In genomic region chr14:50875359-50876090, GRCh38 we compare ENCODE assay signal across 9 cellular contexts. TPM values are rescaled to one million over a fixed set of nuclear protein-coding genes. Genes with fewer than 3 reads are reported as not detected.
DNase-seq lines count a peak whose midpoint lies in the region; ATAC-seq and TF ChIP-seq lines count a peak whose summit lies in the region.
"Had no signal": no experiment of that assay in that cellular context is flagged by ENCODE, and none has a peak within 500 bp of the region (broad histone marks: within the 10 kb centered on the region; RNA-seq: fewer than 3 reads in every experiment).

No MANE protein-coding gene starts in this region.

- DNase-seq in GM19238 (ENCODE audit: insufficient read length, low spot score): peak; percentile 55
- DNase-seq in activated CD4-positive, alpha-beta T cell treated with anti-CD3 and anti-CD28 coated beads, Interleukin-2, amount 50 U/mL, for 1 hour: peak; percentile 45
- peak; percentile 53 to 59 (median 53) for DNase-seq in immature natural killer cell
- DNase-seq in mesenteric fat pad (ENCODE audit: low spot score): no peak
- DNase-seq in NCI-H226: no peak
- no peak for DNase-seq in medulla oblongata (ENCODE audit: extremely low spot score)
- DNase-seq in osteocyte (ENCODE audit: extremely low spot score, unreplicated experiment): no peak

- no peak for TF ChIP-seq CTCF in osteocyte (IDR thresholded peaks at IDR 0.05)

- H3K27ac Mint-ChIP-seq in immature natural killer cell (no peak overlapping the region), osteocyte (ENCODE audit: unreplicated experiment) (no peak overlapping the region)

- no peak overlapping the region for H3K4me3 Mint-ChIP-seq in immature natural killer cell
- H3K4me3 Mint-ChIP-seq in osteocyte (ENCODE audit: unreplicated experiment): no peak overlapping the region

- H3K9me3 Mint-ChIP-seq in immature natural killer cell (peaks cover 0 to 4% (median 0%) of the 10 kb centered on the region in 6 donors), osteocyte (ENCODE audit: unreplicated experiment) (peaks cover 3% of the 10 kb centered on the region)

- peaks cover 6 to 16% of the 10 kb centered on the region in 2 donors for H3K4me1 Mint-ChIP-seq in immature natural killer cell
- peaks cover 23% of the 10 kb centered on the region for H3K4me1 Mint-ChIP-seq in osteocyte (ENCODE audit: unreplicated experiment)

- H3K36me3 Mint-ChIP-seq in immature natural killer cell (no peaks in the 10 kb centered on the region), osteocyte (ENCODE audit: unreplicated experiment) (peaks cover 3% of the 10 kb centered on the region)

- peaks cover 5 to 29% (median 19%) of the 10 kb centered on the region in 3 donors for H3K27me3 Mint-ChIP-seq in immature natural killer cell (ENCODE audit: low read depth in 3 of 3)
- H3K27me3 Mint-ChIP-seq in osteocyte (ENCODE audit: unreplicated experiment): peaks cover 67% of the 10 kb centered on the region

- peak; percentile 96 for ATAC-seq in HG03139 (IDR thresholded peaks at IDR 0.05; ENCODE audit: unreplicated experiment)

RNA-seq across cellular contexts. Expression of gene ABHD12B, which starts 3.7 kb away (rescaled TPM):
- not detected for polyA plus RNA-seq in immature natural killer cell
- total RNA-seq in mesenteric fat pad (not detected), osteocyte (not detected in 2 replicates)
- total RNA-seq: SJSA1 had no signal

RNA-seq across cellular contexts. Expression of gene NIN, which starts 44.6 kb away (rescaled TPM):
- polyA plus RNA-seq in immature natural killer cell: 10 to 100 TPM in 1 of 3 donors, 1 to 10 TPM in 2; 8.4 to 43.3 (median 9.7) TPM
- 40.3 TPM for total RNA-seq in mesenteric fat pad
- 46.3 and 50.2 TPM in 2 replicates for total RNA-seq in osteocyte

Comparison
In these comparisons a context has a peak if more than half of its experiments do, and no peak if none do; other contexts are left out.
1. DNase-seq: peak in GM19238 (single experiment), activated CD4-positive, alpha-beta T cell treated with anti-CD3 and anti-CD28 coated beads, Interleukin-2, amount 50 U/mL, for 1 hour (single experiment) and immature natural killer cell (3 of 3); none in mesenteric fat pad (single experiment), NCI-H226 (single experiment), medulla oblongata (single experiment) and osteocyte (single experiment).